ENCODE assay signal across 8 cellular contexts in genomic region chr3:192188218-192188835, GRCh38.
A peak's percentile ranks its signal among the peaks of the same experiment; 100 is the strongest.
DNase-seq lines count a peak whose midpoint lies in the region; ATAC-seq, FAIRE-seq and TF ChIP-seq lines count a peak whose summit lies in the region.

No MANE protein-coding gene starts in this region.

- no peaks in the 10 kb centered on the region for H3K9me3 Mint-ChIP-seq in activated naive CD8-positive, alpha-beta T cell treated with anti-CD3 and anti-CD28 coated beads for 36 hours
- H3K9me3 Mint-ChIP-seq in activated T-helper 1 cell treated with anti-CD3 and anti-CD28 coated beads, Interleukin-12 subunit alpha, Interleukin-12 subunit beta, Interleukin-2, Interleukin-4 antibody, amounts not matched to agents 30 ng/mL and 10 ng/mL and 1 ng/mL, durations not matched to agents 14 hours and 24 hours and 36 hours: no peaks in the 10 kb centered on the region

- peak; percentile 68 for TF ChIP-seq CTCF in GM20000 (IDR thresholded peaks at IDR 0.05; ENCODE audit: extremely low read depth, missing control alignments)

- peaks cover 3% of the 10 kb centered on the region for H3K27me3 Mint-ChIP-seq in activated naive CD8-positive, alpha-beta T cell treated with anti-CD3 and anti-CD28 coated beads for 36 hours
- H3K27me3 Mint-ChIP-seq in activated T-helper 1 cell treated with anti-CD3 and anti-CD28 coated beads, Interleukin-12 subunit alpha, Interleukin-12 subunit beta, Interleukin-2, Interleukin-4 antibody, amounts not matched to agents 30 ng/mL and 10 ng/mL and 1 ng/mL, durations not matched to agents 14 hours and 24 hours and 36 hours (ENCODE audit: insufficient read depth): no peaks in the 10 kb centered on the region

- DNase-seq in GM20000 (ENCODE audit: low spot score) (peak; percentile 45), NOMO-1 treated with dmso at 0.1 percent for 144 hours (lab: John Stamatoyannopoulos, UW; ENCODE audit: unreplicated experiment) (peak; percentile 15), iris pigment epithelial cell (ENCODE audit: low read depth) (peak; percentile 57)
- peak; percentile 26 for DNase-seq in activated naive CD8-positive, alpha-beta T cell treated with anti-CD3 and anti-CD28 coated beads for 36 hours
- DNase-seq in stimulated activated CD8-positive, alpha-beta memory T cell treated with anti-CD3 and anti-CD28 coated beads, Interleukin-15, amount 100 ng/mL, for 1 hour (ENCODE audit: low read depth): peak; percentile 1
- no peak for DNase-seq in activated T-helper 1 cell treated with anti-CD3 and anti-CD28 coated beads, Interleukin-12 subunit alpha, Interleukin-12 subunit beta, Interleukin-2, Interleukin-4 antibody, amounts not matched to agents 30 ng/mL and 10 ng/mL and 1 ng/mL, durations not matched to agents 14 hours and 24 hours and 36 hours (ENCODE audit: low spot score)

- H3K27ac Mint-ChIP-seq in activated naive CD8-positive, alpha-beta T cell treated with anti-CD3 and anti-CD28 coated beads for 36 hours: no peak overlapping the region
- no peak overlapping the region for H3K27ac Mint-ChIP-seq in activated T-helper 1 cell treated with anti-CD3 and anti-CD28 coated beads, Interleukin-12 subunit alpha, Interleukin-12 subunit beta, Interleukin-2, Interleukin-4 antibody, amounts not matched to agents 30 ng/mL and 10 ng/mL and 1 ng/mL, durations not matched to agents 14 hours and 24 hours and 36 hours

- H3K36me3 Mint-ChIP-seq in activated naive CD8-positive, alpha-beta T cell treated with anti-CD3 and anti-CD28 coated beads for 36 hours: no peaks in the 10 kb centered on the region
- no peaks in the 10 kb centered on the region for H3K36me3 Mint-ChIP-seq in activated T-helper 1 cell treated with anti-CD3 and anti-CD28 coated beads, Interleukin-12 subunit alpha, Interleukin-12 subunit beta, Interleukin-2, Interleukin-4 antibody, amounts not matched to agents 30 ng/mL and 10 ng/mL and 1 ng/mL, durations not matched to agents 14 hours and 24 hours and 36 hours (ENCODE audit: low read depth)

- peak; percentile 74 for FAIRE-seq in G401.6 (lab: Jason Lieb, UNC)

- no peak overlapping the region for H3K4me3 Mint-ChIP-seq in activated naive CD8-positive, alpha-beta T cell treated with anti-CD3 and anti-CD28 coated beads for 36 hours
- no peak overlapping the region for H3K4me3 Mint-ChIP-seq in activated T-helper 1 cell treated with anti-CD3 and anti-CD28 coated beads, Interleukin-12 subunit alpha, Interleukin-12 subunit beta, Interleukin-2, Interleukin-4 antibody, amounts not matched to agents 30 ng/mL and 10 ng/mL and 1 ng/mL, durations not matched to agents 14 hours and 24 hours and 36 hours

- intact Hi-C loops in activated T-helper 1 cell treated with anti-CD3 and anti-CD28 coated beads, Interleukin-12 subunit alpha, Interleukin-12 subunit beta, Interleukin-2, Interleukin-4 antibody, amounts not matched to agents 30 ng/mL and 10 ng/mL and 1 ng/mL, durations not matched to agents 14 hours and 24 hours and 36 hours (cut with micrococcal nuclease): loop anchor here (1.0 to 2.0 kb wide), 2 partner anchors 234 to 256 kb away; no protein-coding TSS in a partner anchor

- H3K4me1 Mint-ChIP-seq in activated naive CD8-positive, alpha-beta T cell treated with anti-CD3 and anti-CD28 coated beads for 36 hours: peaks cover 2% of the 10 kb centered on the region
- H3K4me1 Mint-ChIP-seq in activated T-helper 1 cell treated with anti-CD3 and anti-CD28 coated beads, Interleukin-12 subunit alpha, Interleukin-12 subunit beta, Interleukin-2, Interleukin-4 antibody, amounts not matched to agents 30 ng/mL and 10 ng/mL and 1 ng/mL, durations not matched to agents 14 hours and 24 hours and 36 hours (ENCODE audit: low read depth): no peaks in the 10 kb centered on the region

- ATAC-seq in HG03442 (IDR thresholded peaks at IDR 0.05; ENCODE audit: unreplicated experiment): peak; percentile 82
